Comparison of ENCODE assay signal across 8 cellular contexts in genomic region chr12:76083761-76084276, GRCh38. TPM values are rescaled to one million over a fixed set of nuclear protein-coding genes. Genes with fewer than 3 reads are reported as not detected.
DNase-seq lines count a peak whose midpoint lies in the region; ATAC-seq and TF ChIP-seq lines count a peak whose summit lies in the region.

No MANE protein-coding gene starts in this region.

- H3K4me1 ChIP-seq in A673 (ENCODE audit: insufficient read depth, low read length, poor library complexity, severe bottlenecking) (peaks cover 23% of the 10 kb centered on the region), endodermal cell (ENCODE audit: control insufficient read depth, insufficient read depth, low read length) (peaks cover 6% of the 10 kb centered on the region), mesodermal cell (ENCODE audit: control insufficient read depth, insufficient read depth, low read length, poor library complexity, severe bottlenecking) (peaks cover 7% of the 10 kb centered on the region)

- H3K4me3 ChIP-seq in A673 (ENCODE audit: low read depth, low read length, poor library complexity, severe bottlenecking) (peak overlapping the region; percentile 95), endodermal cell (ENCODE audit: low read length) (peak overlapping the region; percentile 95), mesodermal cell (ENCODE audit: extremely low read depth, insufficient read depth, low read length, poor library complexity, severe bottlenecking) (peak overlapping the region; percentile 93)

- H3K36me3 Mint-ChIP-seq in endodermal cell (ENCODE audit: low read depth): peaks cover 22% of the 10 kb centered on the region

- peaks cover 23% of the 10 kb centered on the region for H3K36me3 ChIP-seq in A673 (ENCODE audit: insufficient read depth, low read length, poor library complexity, severe bottlenecking)
- H3K36me3 ChIP-seq in endodermal cell (ENCODE audit: control insufficient read depth, insufficient read depth, low read length): peaks cover 23% of the 10 kb centered on the region
- peaks cover 27% of the 10 kb centered on the region for H3K36me3 ChIP-seq in mesodermal cell (ENCODE audit: control insufficient read depth, insufficient read depth, low read length)

- WGBS in endodermal cell (ENCODE audit: insufficient coverage in 1 of 2, insufficient read length in 1 of 2), 2 experiments: 0 to 1% methylated on average over 1 to 39 of the region's 44 CpGs
- 0% methylated on average over 26 to 28 of the region's 44 CpGs for WGBS in mesodermal cell (ENCODE audit: insufficient coverage in 2 of 2), 2 experiments

- H3K27ac Mint-ChIP-seq in endodermal cell: peak overlapping the region; percentile 95

- BruUV-seq in A673 (replicated peaks; lab: Mats Ljungman, UMichigan): no TSS peak

- H3K27ac ChIP-seq in A673 (ENCODE audit: low read depth, low read length, poor library complexity, severe bottlenecking): peak overlapping the region; percentile 98
- peak overlapping the region; percentile 99 for H3K27ac ChIP-seq in endodermal cell (ENCODE audit: low read depth, low read length)
- H3K27ac ChIP-seq in mesodermal cell (ENCODE audit: low read depth, low read length, severe bottlenecking): peak overlapping the region; percentile 98

- intact Hi-C loops in A673 (cut with micrococcal nuclease; ENCODE audit: unreplicated experiment): loop anchor here (10.0 kb wide), 3 partner anchors 261 to 471 kb away; partner anchors contain the start of genes BBS10 and OSBPL8

- H3K9me3 Mint-ChIP-seq in endodermal cell: no peaks in the 10 kb centered on the region

- CTCF ChIA-PET in A673 (lab: Charles Lee): interaction anchor here (0.9 kb wide), 1 partner anchor 263 kb away, joined by 3 read pairs; no protein-coding TSS in a partner anchor

- TF ChIP-seq CTCF in A673 (conservative IDR thresholded peaks at IDR 0.05; ENCODE audit: low read depth, low read length) (no peak), endodermal cell (conservative IDR thresholded peaks at IDR 0.05) (no peak)

- H3K27me3 ChIP-seq in A673 (replicated peaks; ENCODE audit: insufficient read depth, low read depth, low read length, poor library complexity) (no peaks in the 10 kb centered on the region), endodermal cell (ENCODE audit: control insufficient read depth, insufficient read depth, low read length, poor library complexity, severe bottlenecking) (no peaks in the 10 kb centered on the region)

- peaks cover 7% of the 10 kb centered on the region for H3K9me3 ChIP-seq in A673 (ENCODE audit: low read depth, low read length, poor library complexity, severe bottlenecking)
- no peaks in the 10 kb centered on the region for H3K9me3 ChIP-seq in endodermal cell (ENCODE audit: control insufficient read depth, low read length)
- no peaks in the 10 kb centered on the region for H3K9me3 ChIP-seq in mesodermal cell (ENCODE audit: control insufficient read depth, low read length)

- POLR2A ChIA-PET in A673 (lab: Charles Lee; ENCODE audit: low non-redundant PET): no interaction called here

- peaks cover 24% of the 10 kb centered on the region for H3K4me1 Mint-ChIP-seq in endodermal cell

- H3K27me3 Mint-ChIP-seq in endodermal cell (ENCODE audit: insufficient read depth): no peaks in the 10 kb centered on the region

- peak overlapping the region; percentile 91 for H3K9ac ChIP-seq in endodermal cell (ENCODE audit: extremely low read depth, low read length, poor library complexity, severe bottlenecking)

- ATAC-seq in GM18867 (IDR thresholded peaks at IDR 0.05; ENCODE audit: unreplicated experiment) (peak; percentile 31), HG03159 (IDR thresholded peaks at IDR 0.05; ENCODE audit: unreplicated experiment) (peak; percentile 35)

- DNase-seq in A673 (ENCODE audit: low spot score) (peak; percentile 87), NCI-H748 treated with DMSO at 0.1 percent for 48 hours (lab: John Stamatoyannopoulos, UW) (peak; percentile 42), endodermal cell (peak; percentile 94)
- DNase-seq in activated CD8-positive, alpha-beta memory T cell treated with anti-CD3 and anti-CD28 coated beads, Interleukin-2, amount 50 U/mL, for 24 hours (ENCODE audit: extremely low read depth): peak; percentile 44
- DNase-seq in stimulated activated CD8-positive, alpha-beta memory T cell treated with anti-CD3 and anti-CD28 coated beads, Interleukin-15, amount 100 ng/mL, for 4 hours (ENCODE audit: low read depth in 2 of 2): peak; percentile 66 to 75

- H3K4me3 Mint-ChIP-seq in endodermal cell: peak overlapping the region; percentile 91

RNA-seq across cellular contexts. Expression of gene NAP1L1, which starts 0.7 kb away (rescaled TPM):
- total RNA-seq in A673 (2021) (801 and 837 TPM in 2 replicates), endodermal cell (100 to 1,000 TPM; 711 to 829 TPM)
- 1,267 TPM for polyA plus RNA-seq in endodermal cell (2013, experiment 1 of 2)
- 1,250 TPM for polyA plus RNA-seq in endodermal cell (2013, experiment 2 of 2)
- polyA plus RNA-seq in mesodermal cell (2013, experiment 1 of 2): 1,118 TPM
- polyA plus RNA-seq in mesodermal cell (2013, experiment 2 of 2): 1,260 TPM

RNA-seq across cellular contexts. Expression of gene PHLDA1, which starts 52.2 kb away (rescaled TPM):
- 3.4 and 4.9 TPM in 2 replicates for total RNA-seq in A673 (2021)
- 10 to 100 TPM in 1 of 2 donors, 1 to 10 TPM in 1; 3.7 to 16.2 TPM for total RNA-seq in endodermal cell
- 14.9 TPM for polyA plus RNA-seq in endodermal cell (2013, experiment 1 of 2)
- polyA plus RNA-seq in endodermal cell (2013, experiment 2 of 2): 13.4 TPM
- 63.2 TPM for polyA plus RNA-seq in mesodermal cell (2013, experiment 1 of 2)
- polyA plus RNA-seq in mesodermal cell (2013, experiment 2 of 2): 59.5 TPM

Comparison
In these comparisons a context has a peak if more than half of its experiments do, and no peak if none do; other contexts are left out.
1. Peak in every context shown above with its lines: DNase-seq, ATAC-seq, H3K4me3 ChIP-seq and H3K27ac ChIP-seq.
2. DNase-seq: peak in every context shown above with its lines; median percentile 94 in endodermal cell; 87 in A673; 70 in stimulated activated CD8-positive, alpha-beta memory T cell treated with anti-CD3 and anti-CD28 coated beads, Interleukin-15, amount 100 ng/mL, for 4 hours; 44 in activated CD8-positive, alpha-beta memory T cell treated with anti-CD3 and anti-CD28 coated beads, Interleukin-2, amount 50 U/mL, for 24 hours; 42 in NCI-H748 treated with DMSO at 0.1 percent for 48 hours.